Comparison of ENCODE assay signal across 8 cellular contexts in genomic region chr7:20598479-20599419, GRCh38. TPM values are rescaled to one million over a fixed set of nuclear protein-coding genes. Genes with fewer than 3 reads are reported as not detected.
DNase-seq lines count a peak whose midpoint lies in the region; ATAC-seq and TF ChIP-seq lines count a peak whose summit lies in the region.

No MANE protein-coding gene starts in this region.

- DNase-seq in COR-L47 (lab: John Stamatoyannopoulos, UW): peak; percentile 50
- DNase-seq in NCI-H2107 (lab: John Stamatoyannopoulos, UW): peak; percentile 42
- DNase-seq in WTC11 (ENCODE audit: low spot score): no peak
- DNase-seq in heart right ventricle: no peak
- DNase-seq in sciatic nerve (ENCODE audit: low spot score): peak; percentile 69
- DNase-seq in activated CD4-positive, alpha-beta memory T cell treated with anti-CD3 and anti-CD28 coated beads, Interleukin-2, amount 10 ng/mL, durations not matched to agents 7 days and 5 days: no peak

- POLR2A ChIA-PET in WTC11 (lab: Charles Lee): interaction anchor here (0.6 to 1.2 kb wide), 3 partner anchors 269 to 890 kb away, joined by 3 to 5 read pairs (median 3); partner anchors contain the start of gene POLR1F
- POLR2A ChIA-PET in activated CD4-positive, alpha-beta memory T cell treated with anti-CD3 and anti-CD28 coated beads, Interleukin-2, amount 10 ng/mL, durations not matched to agents 7 days and 5 days (lab: Charles Lee): no interaction called here

- peaks cover 16% of the 10 kb centered on the region for H3K4me1 Mint-ChIP-seq in WTC11
- no peaks in the 10 kb centered on the region for H3K4me1 Mint-ChIP-seq in activated CD4-positive, alpha-beta memory T cell treated with anti-CD3 and anti-CD28 coated beads, Interleukin-2, amount 10 ng/mL, durations not matched to agents 7 days and 5 days

- 50 to 53% methylated on average over 18 of the region's 18 CpGs for WGBS in heart right ventricle, 2 donors

- H3K27me3 ChIP-seq in heart right ventricle: peaks cover 0 to 25% (median 0%) of the 10 kb centered on the region in 7 donors

- peak overlapping the region in 2 of 10 donors; percentile 26 to 34 for H3K4me3 ChIP-seq in heart right ventricle

- no peaks in the 10 kb centered on the region for H3K36me3 Mint-ChIP-seq in WTC11
- no peaks in the 10 kb centered on the region for H3K36me3 Mint-ChIP-seq in activated CD4-positive, alpha-beta memory T cell treated with anti-CD3 and anti-CD28 coated beads, Interleukin-2, amount 10 ng/mL, durations not matched to agents 7 days and 5 days (ENCODE audit: low read depth)

- peak; percentile 84 for ATAC-seq in GM18907 (IDR thresholded peaks at IDR 0.05; ENCODE audit: unreplicated experiment)
- ATAC-seq in HG03095 (IDR thresholded peaks at IDR 0.05; ENCODE audit: unreplicated experiment): peak; percentile 80
- ATAC-seq in WTC11: peak; percentile 76
- ATAC-seq in heart right ventricle: peak in 7 of 8 donors; percentile 49 to 80 (median 74)
- ATAC-seq in sciatic nerve: peak; percentile 85

- no peaks in the 10 kb centered on the region for H3K27me3 Mint-ChIP-seq in WTC11 (ENCODE audit: low read depth)
- peaks cover 5% of the 10 kb centered on the region for H3K27me3 Mint-ChIP-seq in activated CD4-positive, alpha-beta memory T cell treated with anti-CD3 and anti-CD28 coated beads, Interleukin-2, amount 10 ng/mL, durations not matched to agents 7 days and 5 days

- peaks cover 0 to 7% (median 0%) of the 10 kb centered on the region in 9 donors for H3K4me1 ChIP-seq in heart right ventricle

- no peaks in the 10 kb centered on the region for H3K36me3 ChIP-seq in heart right ventricle

- H3K27ac Mint-ChIP-seq in WTC11: no peak overlapping the region
- H3K27ac Mint-ChIP-seq in activated CD4-positive, alpha-beta memory T cell treated with anti-CD3 and anti-CD28 coated beads, Interleukin-2, amount 10 ng/mL, durations not matched to agents 7 days and 5 days: no peak overlapping the region

- CTCF ChIA-PET in WTC11 (lab: Charles Lee): interaction anchor here (0.6 to 3.4 kb wide), 59 partner anchors 9 to 1477 kb away, joined by 3 to 42 read pairs (median 4); partner anchors contain the start of genes ABCB5, ITGB8, MACC1 and POLR1F
- CTCF ChIA-PET in activated CD4-positive, alpha-beta memory T cell treated with anti-CD3 and anti-CD28 coated beads, Interleukin-2, amount 10 ng/mL, durations not matched to agents 7 days and 5 days (lab: Charles Lee): interaction anchor here (0.6 to 3.1 kb wide), 12 partner anchors 9 to 889 kb away, joined by 3 to 33 read pairs (median 3); partner anchors contain the start of gene POLR1F

- intact Hi-C loops in heart right ventricle (cut with DNase I) (loop anchor here (1.0 to 10.0 kb wide), 14 partner anchors 264 to 886 kb away; partner anchors contain the start of gene ITGB8 (in 2 of the 10)), sciatic nerve (cut with DNase I) (loop anchor here (5.0 kb wide), 1 partner anchor 886 kb away; no protein-coding TSS in a partner anchor)

- H3K4me3 Mint-ChIP-seq in WTC11: no peak overlapping the region
- no peak overlapping the region for H3K4me3 Mint-ChIP-seq in activated CD4-positive, alpha-beta memory T cell treated with anti-CD3 and anti-CD28 coated beads, Interleukin-2, amount 10 ng/mL, durations not matched to agents 7 days and 5 days

- no peak overlapping the region for H3K27ac ChIP-seq in heart right ventricle

- no peaks in the 10 kb centered on the region for H3K9me3 Mint-ChIP-seq in WTC11
- no peaks in the 10 kb centered on the region for H3K9me3 Mint-ChIP-seq in activated CD4-positive, alpha-beta memory T cell treated with anti-CD3 and anti-CD28 coated beads, Interleukin-2, amount 10 ng/mL, durations not matched to agents 7 days and 5 days

- TF ChIP-seq CTCF in WTC11 (IDR thresholded peaks at IDR 0.05) (peak; percentile 58), heart right ventricle (IDR thresholded peaks at IDR 0.05) (peak; percentile 34 to 85 (median 80))

- H3K9me3 ChIP-seq in heart right ventricle: no peaks in the 10 kb centered on the region

TF ChIP-seq in WTC11, 78 proteins besides CTCF, POLR2A, EP300 and RAD21:
- TF ChIP-seq USF2 (CRISPR knock-in tag; IDR thresholded peaks at IDR 0.05) (peak; percentile 47; the same call in 1 of the 2 replicates), KAT7 (CRISPR knock-in tag; IDR thresholded peaks at IDR 0.05; ENCODE audit: borderline replicate concordance) (no peak)

RNA-seq across cellular contexts. Expression of gene ABCB5, which starts 16.7 kb away (rescaled TPM):
- total RNA-seq in WTC11 (2021) (not detected in 3 replicates), heart right ventricle (not detected), sciatic nerve (0.27 TPM)
- not detected for polyA plus RNA-seq in heart right ventricle
- not detected for total RNA-seq in activated CD4-positive, alpha-beta memory T cell treated with anti-CD3 and anti-CD28 coated beads, Interleukin-2, amount 10 ng/mL, durations not matched to agents 7 days and 5 days

Comparison
In these comparisons a context has a peak if more than half of its experiments do, and no peak if none do; other contexts are left out.
1. DNase-seq: peak in COR-L47 (single experiment), NCI-H2107 (single experiment) and sciatic nerve (single experiment); none in WTC11 (single experiment), heart right ventricle (0 of 2) and activated CD4-positive, alpha-beta memory T cell treated with anti-CD3 and anti-CD28 coated beads, Interleukin-2, amount 10 ng/mL, durations not matched to agents 7 days and 5 days (single experiment).
2. Peak in every context shown above with its lines, with median percentiles within 50 percentile points of each other: ATAC-seq.